ENCODE assay signal across 15 cellular contexts in genomic region chr5:125550237-125550636, GRCh38.
DNase-seq lines count a peak whose midpoint lies in the region; ATAC-seq and TF ChIP-seq lines count a peak whose summit lies in the region.
"Had no signal": no experiment of that assay in that cellular context is flagged by ENCODE, and none has a peak within 500 bp of the region (broad histone marks: within the 10 kb centered on the region; RNA-seq: fewer than 3 reads in every experiment).

No MANE protein-coding gene starts in this region.

- no peaks in the 10 kb centered on the region for H3K27me3 ChIP-seq in ovary

- intact Hi-C loops in ovary (cut with DNase I): no loop called here

- no peaks in the 10 kb centered on the region for H3K9me3 ChIP-seq in ovary
- H3K9me3 ChIP-seq: HAP-1 had no signal

- no peaks in the 10 kb centered on the region for H3K4me1 Mint-ChIP-seq in stimulated activated naive CD8-positive, alpha-beta T cell treated with anti-CD3 and anti-CD28 coated beads, Interleukin-15, amount 100 ng/mL, for 72 hours
- H3K4me1 Mint-ChIP-seq: activated CD8-positive, alpha-beta memory T cell treated with anti-CD3 and anti-CD28 coated beads, Interleukin-2, amount 10 ng/mL, durations not matched to agents 7 days and 5 days had no signal

- peak; percentile 90 for DNase-seq in H4 (ENCODE audit: low spot score)
- peak; percentile 37 for DNase-seq in SK-N-DZ (ENCODE audit: low spot score)
- peak; percentile 79 for DNase-seq in fibroblast of pulmonary artery (ENCODE audit: low read depth)
- DNase-seq in pons (ENCODE audit: low spot score): peak; percentile 19
- DNase-seq in stimulated activated naive CD8-positive, alpha-beta T cell treated with anti-CD3 and anti-CD28 coated beads, Interleukin-15, amount 100 ng/mL, for 72 hours: no peak
- DNase-seq in LoVo (ENCODE audit: low spot score): no peak
- DNase-seq in ovary: no peak
- DNase-seq: activated CD8-positive, alpha-beta memory T cell treated with anti-CD3 and anti-CD28 coated beads, Interleukin-2, amount 10 ng/mL, durations not matched to agents 7 days and 5 days; naive B cell; NCI-H187 treated with DMSO at 0.1 percent for 48 hours; stimulated activated CD4-positive, alpha-beta T cell treated with anti-CD3 and anti-CD28 coated beads, Interleukin-2, amount 100 ng/mL, for 24 hours; stimulated activated naive CD4-positive, alpha-beta T cell had no signal

- no peaks in the 10 kb centered on the region for H3K27me3 Mint-ChIP-seq in stimulated activated naive CD8-positive, alpha-beta T cell treated with anti-CD3 and anti-CD28 coated beads, Interleukin-15, amount 100 ng/mL, for 72 hours
- H3K27me3 Mint-ChIP-seq: activated CD8-positive, alpha-beta memory T cell treated with anti-CD3 and anti-CD28 coated beads, Interleukin-2, amount 10 ng/mL, durations not matched to agents 7 days and 5 days had no signal

- H3K27ac ChIP-seq in ovary: no peak overlapping the region

- TF ChIP-seq EP300 in ovary (IDR thresholded peaks at IDR 0.05): no peak

- no peak for ATAC-seq in stimulated activated naive CD8-positive, alpha-beta T cell treated with anti-CD3 and anti-CD28 coated beads, Interleukin-15, amount 100 ng/mL, for 72 hours
- ATAC-seq in GM21723 (IDR thresholded peaks at IDR 0.05; ENCODE audit: unreplicated experiment): no peak
- ATAC-seq: activated CD8-positive, alpha-beta memory T cell treated with anti-CD3 and anti-CD28 coated beads, Interleukin-2, amount 10 ng/mL, durations not matched to agents 7 days and 5 days; HepG2 had no signal

- H3K4me3 ChIP-seq in fibroblast of pulmonary artery (replicated peaks; ENCODE audit: low read depth, low read length): no peak overlapping the region
- no peak overlapping the region for H3K4me3 ChIP-seq in ovary
- H3K4me3 ChIP-seq: HAP-1 had no signal

- no peak for TF ChIP-seq POLR2A in ovary (IDR thresholded peaks at IDR 0.05)

- TF ChIP-seq CTCF in fibroblast of pulmonary artery (IDR thresholded peaks at IDR 0.05; ENCODE audit: low read length, missing control alignments) (no peak), ovary (IDR thresholded peaks at IDR 0.05) (no peak)

- H3K36me3 ChIP-seq in ovary: no peaks in the 10 kb centered on the region
- H3K36me3 ChIP-seq: HAP-1 had no signal

- 2 to 7% (median 3%) methylated on average over 2 of the region's 2 CpGs for WGBS in ovary, 3 donors

- H3K4me3 Mint-ChIP-seq in stimulated activated naive CD8-positive, alpha-beta T cell treated with anti-CD3 and anti-CD28 coated beads, Interleukin-15, amount 100 ng/mL, for 72 hours: no peak overlapping the region
- H3K4me3 Mint-ChIP-seq: activated CD8-positive, alpha-beta memory T cell treated with anti-CD3 and anti-CD28 coated beads, Interleukin-2, amount 10 ng/mL, durations not matched to agents 7 days and 5 days; naive B cell had no signal

- peaks cover 0 to 13% of the 10 kb centered on the region in 2 donors for H3K9me3 Mint-ChIP-seq in stimulated activated naive CD8-positive, alpha-beta T cell treated with anti-CD3 and anti-CD28 coated beads, Interleukin-15, amount 100 ng/mL, for 72 hours

- H3K4me1 ChIP-seq in ovary (ENCODE audit: insufficient read depth): no peaks in the 10 kb centered on the region

- no peak overlapping the region for H3K27ac Mint-ChIP-seq in stimulated activated naive CD8-positive, alpha-beta T cell treated with anti-CD3 and anti-CD28 coated beads, Interleukin-15, amount 100 ng/mL, for 72 hours
- H3K27ac Mint-ChIP-seq: activated CD8-positive, alpha-beta memory T cell treated with anti-CD3 and anti-CD28 coated beads, Interleukin-2, amount 10 ng/mL, durations not matched to agents 7 days and 5 days; naive B cell had no signal

Comparison
In these comparisons a context has a peak if more than half of its experiments do, and no peak if none do; other contexts are left out.
1. DNase-seq: peak in H4 (single experiment), SK-N-DZ (single experiment), fibroblast of pulmonary artery (single experiment) and pons (single experiment); none in stimulated activated naive CD8-positive, alpha-beta T cell treated with anti-CD3 and anti-CD28 coated beads, Interleukin-15, amount 100 ng/mL, for 72 hours (0 of 2), LoVo (single experiment) and ovary (0 of 5).